ENCODE assay signal across 1 cellular context in the genomic region with DNA sequence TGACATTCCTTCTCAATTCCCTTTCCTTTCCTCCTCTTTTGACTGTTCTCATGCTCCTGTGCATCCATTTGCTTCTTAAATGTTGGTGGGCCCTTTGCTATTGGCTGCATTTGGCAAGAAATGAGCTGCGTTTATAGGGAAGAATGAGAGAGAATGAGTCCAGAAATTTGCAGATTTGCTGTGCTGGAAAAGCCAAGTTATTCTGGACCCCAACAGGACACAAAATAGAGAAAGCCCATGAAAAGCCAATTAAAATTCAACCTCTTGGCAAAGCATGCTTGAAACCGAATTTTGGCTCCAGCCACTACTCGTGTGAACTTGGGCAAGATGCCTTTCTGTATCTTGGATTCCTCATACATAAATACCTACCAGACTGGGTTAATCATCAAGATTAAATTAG.
TF ChIP-seq lines count a peak whose summit lies in the region.

No MANE protein-coding gene starts in this region.

TF ChIP-seq in GM23338, 12 proteins besides CTCF, POLR2A, EP300 and RAD21 (continued from another document):
- TF ChIP-seq EZH2phosphoT487 (IDR thresholded peaks at IDR 0.05; ENCODE audit: unreplicated experiment), result no peak
